8 cellular contexts compared by ENCODE assay signal in genomic region chr18:50307738-50308470, GRCh38. TPM values are rescaled to one million over a fixed set of nuclear protein-coding genes. Genes with fewer than 3 reads are reported as not detected.
DNase-seq lines count a peak whose midpoint lies in the region; ATAC-seq and TF ChIP-seq lines count a peak whose summit lies in the region.

No MANE protein-coding gene starts in this region.

- peak in 1 of 4 donors; percentile 37 for TF ChIP-seq POLR2A in upper lobe of left lung (IDR thresholded peaks at IDR 0.05)

- peak overlapping the region; percentile 65 for H2AFZ ChIP-seq in SU-DHL-6 (ENCODE audit: low read depth, low read length, severe bottlenecking)

- no peaks in the 10 kb centered on the region; the same call in 1 of the 2 replicates for H3K9me3 ChIP-seq in SU-DHL-6 (ENCODE audit: insufficient read depth, low read length)
- H3K9me3 ChIP-seq in adipocyte (ENCODE audit: control insufficient read depth, low read length): peaks cover 6% of the 10 kb centered on the region
- peaks cover 0 to 5% (median 0%) of the 10 kb centered on the region in 4 donors for H3K9me3 ChIP-seq in upper lobe of left lung

- TF ChIP-seq CTCF in GM12864 (IDR thresholded peaks at IDR 0.05; ENCODE audit: low read depth, low read length, missing control alignments) (no peak), SU-DHL-6 (IDR thresholded peaks at IDR 0.05; ENCODE audit: insufficient read depth, low read length, poor library complexity, severe bottlenecking) (no peak), upper lobe of left lung (IDR thresholded peaks at IDR 0.05) (peak in 1 of 6 experiments; percentile 9)

- H3K27me3 ChIP-seq in SU-DHL-6 (ENCODE audit: low read length): 0 out of 2 replicates have a peak, but pooled peaks cover 5% of the 10 kb centered on the region
- H3K27me3 ChIP-seq in adipocyte (replicated peaks; ENCODE audit: control insufficient read depth, insufficient read depth, low read length): peaks cover 2% of the 10 kb centered on the region
- H3K27me3 ChIP-seq in upper lobe of left lung: no peaks in the 10 kb centered on the region

- WGBS in upper lobe of left lung, 2 donors: 5% methylated on average over 18 to 26 of the region's 26 CpGs

- H3K36me3 ChIP-seq in SU-DHL-6 (ENCODE audit: low read length): 0 out of 2 replicates have a peak, but pooled peaks cover 7% of the 10 kb centered on the region
- no peaks in the 10 kb centered on the region for H3K36me3 ChIP-seq in adipocyte (ENCODE audit: control insufficient read depth, insufficient read depth, low read length, severe bottlenecking)
- H3K36me3 ChIP-seq in upper lobe of left lung: no peaks in the 10 kb centered on the region

- H3K79me2 ChIP-seq in SU-DHL-6 (ENCODE audit: insufficient read depth, low read length): no peaks in the 10 kb centered on the region

- no peaks in the 10 kb centered on the region for H4K20me1 ChIP-seq in SU-DHL-6 (ENCODE audit: low read depth, low read length)

- H3K27ac ChIP-seq in SU-DHL-6 (ENCODE audit: low read depth, low read length) (peak overlapping the region; percentile 30; the same call in 1 of the 2 replicates), upper lobe of left lung (peak overlapping the region; percentile 11 to 30 (median 22))

- H3K4me2 ChIP-seq in SU-DHL-6 (ENCODE audit: low read depth, low read length, poor library complexity, severe bottlenecking): peak overlapping the region; percentile 64

- H3K4me3 ChIP-seq in GM12864 (ENCODE audit: low read depth, low read length): peak overlapping the region; percentile 48
- peak overlapping the region; percentile 40 for H3K4me3 ChIP-seq in SU-DHL-6 (ENCODE audit: insufficient read depth, low read length, poor library complexity, severe bottlenecking)
- H3K4me3 ChIP-seq in adipocyte (ENCODE audit: low read length): peak overlapping the region; percentile 83
- peak overlapping the region; percentile 31 to 51 (median 40) for H3K4me3 ChIP-seq in upper lobe of left lung

- peak; percentile 93 for ATAC-seq in HG02840 (IDR thresholded peaks at IDR 0.05; ENCODE audit: low FRiP score, unreplicated experiment)
- peak; percentile 98 to 100 for ATAC-seq in left cardiac atrium
- peak; percentile 92 to 99 for ATAC-seq in upper lobe of left lung (ENCODE audit: low FRiP score in 2 of 2)

- H3K9ac ChIP-seq in SU-DHL-6 (ENCODE audit: low read length): peak overlapping the region; percentile 44
- H3K9ac ChIP-seq in adipocyte (ENCODE audit: low read length): peak overlapping the region; percentile 79

- intact Hi-C loops in left cardiac atrium (cut with DNase I): loop anchor here in 1 of 2 donors (10.0 kb wide), 1 partner anchor 117 kb away; no protein-coding TSS in a partner anchor
- intact Hi-C loops in posterior vena cava (cut with DNase I): no loop called here

- H3F3A ChIP-seq in SU-DHL-6 (ENCODE audit: insufficient read depth): peaks cover 9% of the 10 kb centered on the region

- TF ChIP-seq EP300 in upper lobe of left lung (IDR thresholded peaks at IDR 0.05): peak in 2 of 4 donors; percentile 60 to 69

- H3K4me1 ChIP-seq in adipocyte (ENCODE audit: control insufficient read depth, insufficient read depth, low read length) (peaks cover 15% of the 10 kb centered on the region), upper lobe of left lung (peaks cover 0 to 20% (median 10%) of the 10 kb centered on the region in 4 donors)

- H3K9me2 ChIP-seq in SU-DHL-6 (replicated peaks; ENCODE audit: insufficient read depth, low read length): no peaks in the 10 kb centered on the region

- DNase-seq in GM12864 (ENCODE audit: low read depth) (peak; percentile 96), NCI-H1417 treated with DMSO at 0.1 percent for 48 hours (lab: John Stamatoyannopoulos, UW) (peak; percentile 79), adipocyte (ENCODE audit: low read depth) (peak; percentile 97), left cardiac atrium (peak; percentile 94), posterior vena cava (ENCODE audit: low spot score) (peak; percentile 96), upper lobe of left lung (peak; percentile 87 to 94)

RNA-seq across cellular contexts. Expression of gene CXXC1, which starts 20.4 kb away (rescaled TPM):
- 10 to 100 TPM; 33.6 to 37.1 TPM for total RNA-seq in left cardiac atrium
- total RNA-seq in posterior vena cava: 10 to 100 TPM; 35.7 to 55.2 TPM
- total RNA-seq in upper lobe of left lung: 100 to 1,000 TPM in 1 of 6 donors, 10 to 100 TPM in 5; 49.6 to 247 (median 85.4) TPM

RNA-seq across cellular contexts. Expression of gene MBD1, which starts 26.6 kb away (rescaled TPM):
- 10 to 100 TPM; 47.5 to 60.7 TPM for total RNA-seq in left cardiac atrium
- 10 to 100 TPM; 42.2 to 48.6 TPM for total RNA-seq in posterior vena cava
- total RNA-seq in upper lobe of left lung: 100 to 1,000 TPM in 1 of 6 donors, 10 to 100 TPM in 5; 57.6 to 150 (median 72.9) TPM

RNA-seq across cellular contexts. Expression of gene CFAP53, which starts 41.6 kb away (rescaled TPM):
- total RNA-seq in left cardiac atrium (under 1 TPM; 0.18 to 0.35 TPM), posterior vena cava (not detected), upper lobe of left lung (10 to 100 TPM in 1 of 6 donors, 1 to 10 TPM in 4, under 1 TPM in 1; 0.34 to 13.6 (median 2.0) TPM)

Comparison
In these comparisons a context has a peak if more than half of its experiments do, and no peak if none do; other contexts are left out.
1. Peak in every context shown above with its lines: DNase-seq, ATAC-seq, H3K4me3 ChIP-seq and H3K27ac ChIP-seq.